ENCODE assay signal across 15 cellular contexts in genomic region chr16:72785886-72786285, GRCh38.
DNase-seq lines count a peak whose midpoint lies in the region; ATAC-seq and TF ChIP-seq lines count a peak whose summit lies in the region.
"Had no signal": no experiment of that assay in that cellular context is flagged by ENCODE, and none has a peak within 500 bp of the region (broad histone marks: within the 10 kb centered on the region; RNA-seq: fewer than 3 reads in every experiment).

No MANE protein-coding gene starts in this region.

- CTCF ChIA-PET in activated CD8-positive, alpha-beta T cell treated with anti-CD3 and anti-CD28 coated beads, Interleukin-2, amount 10 ng/mL, durations not matched to agents 7 days and 5 days (lab: Charles Lee): interaction anchor here (2.8 kb wide), 1 partner anchor 47 kb away, joined by 14 read pairs; no protein-coding TSS in a partner anchor

- ATAC-seq in foreskin keratinocyte: no peak
- no peak for ATAC-seq in activated CD8-positive, alpha-beta T cell treated with anti-CD3 and anti-CD28 coated beads, Interleukin-2, amount 10 ng/mL, durations not matched to agents 7 days and 5 days
- ATAC-seq: activated CD8-positive, alpha-beta memory T cell treated with anti-CD3 and anti-CD28 coated beads, Interleukin-2, amount 10 ng/mL, durations not matched to agents 7 days and 5 days had no signal

- no peak overlapping the region; the same call in 1 of the 2 replicates for H3K4me3 ChIP-seq in AG10803 (ENCODE audit: low read length)
- H3K4me3 ChIP-seq in brain microvascular endothelial cell (ENCODE audit: low read depth, low read length): no peak overlapping the region
- H3K4me3 ChIP-seq: colonic mucosa, esophagus muscularis mucosa, SK-N-MC had no signal

- in situ Hi-C loops in brain microvascular endothelial cell (cut with HindIII; ENCODE audit: low pct_ligation_motif_present, low sequenced_read_pairs): no loop called here

- peak overlapping the region; percentile 5 to 33 (median 27) for H3K27ac Mint-ChIP-seq in nephron
- no peak overlapping the region for H3K27ac Mint-ChIP-seq in activated CD8-positive, alpha-beta T cell treated with anti-CD3 and anti-CD28 coated beads, Interleukin-2, amount 10 ng/mL, durations not matched to agents 7 days and 5 days
- H3K27ac Mint-ChIP-seq: activated CD8-positive, alpha-beta memory T cell treated with anti-CD3 and anti-CD28 coated beads, Interleukin-2, amount 10 ng/mL, durations not matched to agents 7 days and 5 days; CD4-positive, alpha-beta memory T cell; progenitor cell of endocrine pancreas had no signal

- peaks cover 4% of the 10 kb centered on the region for H3K27me3 Mint-ChIP-seq in nephron (ENCODE audit: low read depth)
- peaks cover 30% of the 10 kb centered on the region for H3K27me3 Mint-ChIP-seq in activated CD8-positive, alpha-beta T cell treated with anti-CD3 and anti-CD28 coated beads, Interleukin-2, amount 10 ng/mL, durations not matched to agents 7 days and 5 days (ENCODE audit: low read depth)
- H3K27me3 Mint-ChIP-seq: progenitor cell of endocrine pancreas had no signal

- POLR2A ChIA-PET in activated CD8-positive, alpha-beta T cell treated with anti-CD3 and anti-CD28 coated beads, Interleukin-2, amount 10 ng/mL, durations not matched to agents 7 days and 5 days (lab: Charles Lee): interaction anchor here (0.7 to 1.4 kb wide), 2 partner anchors 122 to 1208 kb away, joined by 3 to 4 read pairs; no protein-coding TSS in a partner anchor

- H3K27ac ChIP-seq in brain microvascular endothelial cell: peak overlapping the region; percentile 94
- H3K27ac ChIP-seq in foreskin keratinocyte: no peak overlapping the region
- H3K27ac ChIP-seq: colonic mucosa, esophagus muscularis mucosa, SK-N-MC had no signal

- H3K4me1 Mint-ChIP-seq in nephron: peaks cover 41% of the 10 kb centered on the region
- peaks cover 37% of the 10 kb centered on the region for H3K4me1 Mint-ChIP-seq in activated CD8-positive, alpha-beta T cell treated with anti-CD3 and anti-CD28 coated beads, Interleukin-2, amount 10 ng/mL, durations not matched to agents 7 days and 5 days (ENCODE audit: low read depth)

- H3K36me3 ChIP-seq in brain microvascular endothelial cell (replicated peaks): peaks cover 8% of the 10 kb centered on the region
- H3K36me3 ChIP-seq: colonic mucosa had no signal

- H3K36me3 Mint-ChIP-seq in nephron (ENCODE audit: low read depth): peaks cover 37% of the 10 kb centered on the region
- H3K36me3 Mint-ChIP-seq in activated CD8-positive, alpha-beta T cell treated with anti-CD3 and anti-CD28 coated beads, Interleukin-2, amount 10 ng/mL, durations not matched to agents 7 days and 5 days (ENCODE audit: low read depth): peaks cover 8% of the 10 kb centered on the region
- H3K36me3 Mint-ChIP-seq: activated CD8-positive, alpha-beta memory T cell treated with anti-CD3 and anti-CD28 coated beads, Interleukin-2, amount 10 ng/mL, durations not matched to agents 7 days and 5 days; activated naive CD4-positive, alpha-beta T cell treated with anti-CD3 and anti-CD28 coated beads, Interleukin-2, amount 10 ng/mL, durations not matched to agents 7 days and 5 days; CD4-positive, alpha-beta memory T cell had no signal

- H3K4me1 ChIP-seq in foreskin keratinocyte: no peaks in the 10 kb centered on the region
- H3K4me1 ChIP-seq: colonic mucosa had no signal

- H3K9me3 Mint-ChIP-seq in nephron: no peaks in the 10 kb centered on the region
- H3K9me3 Mint-ChIP-seq in activated CD8-positive, alpha-beta T cell treated with anti-CD3 and anti-CD28 coated beads, Interleukin-2, amount 10 ng/mL, durations not matched to agents 7 days and 5 days (ENCODE audit: insufficient read depth): no peaks in the 10 kb centered on the region
- H3K9me3 Mint-ChIP-seq: activated naive CD4-positive, alpha-beta T cell treated with anti-CD3 and anti-CD28 coated beads, Interleukin-2, amount 10 ng/mL, durations not matched to agents 7 days and 5 days had no signal

- TF ChIP-seq CTCF in AG10803 (conservative IDR thresholded peaks at IDR 0.05; ENCODE audit: low read length) (no peak), brain microvascular endothelial cell (IDR thresholded peaks at IDR 0.05; ENCODE audit: low read depth, low read length, missing control alignments) (no peak), nephron (IDR thresholded peaks at IDR 0.05; ENCODE audit: unreplicated experiment in 3 of 3) (no peak), foreskin keratinocyte (conservative IDR thresholded peaks at IDR 0.05) (no peak)

- DNase-seq in AG10803 (ENCODE audit: low read depth): peak; percentile 12
- peak; percentile 51 for DNase-seq in H4 (ENCODE audit: low spot score)
- DNase-seq in brain microvascular endothelial cell: peak; percentile 30
- DNase-seq in NCI-H2029 treated with DMSO at 0.1 percent for 48 hours (lab: John Stamatoyannopoulos, UW): no peak
- no peak for DNase-seq in foreskin keratinocyte
- no peak for DNase-seq in activated CD8-positive, alpha-beta T cell treated with anti-CD3 and anti-CD28 coated beads, Interleukin-2, amount 10 ng/mL, durations not matched to agents 7 days and 5 days
- no peak for DNase-seq in SIG-M5 (lab: John Stamatoyannopoulos, UW)
- DNase-seq: activated CD8-positive, alpha-beta memory T cell treated with anti-CD3 and anti-CD28 coated beads, Interleukin-2, amount 10 ng/mL, durations not matched to agents 7 days and 5 days; activated naive CD4-positive, alpha-beta T cell treated with anti-CD3 and anti-CD28 coated beads, Interleukin-2, amount 10 ng/mL, durations not matched to agents 7 days and 5 days; CD4-positive, alpha-beta memory T cell; colonic mucosa had no signal

- H3K27me3 ChIP-seq in brain microvascular endothelial cell (replicated peaks) (no peaks in the 10 kb centered on the region), foreskin keratinocyte (no peaks in the 10 kb centered on the region)
- H3K27me3 ChIP-seq: colonic mucosa, esophagus muscularis mucosa had no signal

- peak overlapping the region; percentile 32 to 65 (median 50) for H3K4me3 Mint-ChIP-seq in nephron
- no peak overlapping the region for H3K4me3 Mint-ChIP-seq in activated CD8-positive, alpha-beta T cell treated with anti-CD3 and anti-CD28 coated beads, Interleukin-2, amount 10 ng/mL, durations not matched to agents 7 days and 5 days
- H3K4me3 Mint-ChIP-seq: activated CD8-positive, alpha-beta memory T cell treated with anti-CD3 and anti-CD28 coated beads, Interleukin-2, amount 10 ng/mL, durations not matched to agents 7 days and 5 days had no signal

Comparison
In these comparisons a context has a peak if more than half of its experiments do, and no peak if none do; other contexts are left out.
1. DNase-seq: peak in AG10803 (single experiment), H4 (single experiment) and brain microvascular endothelial cell (single experiment); none in NCI-H2029 treated with DMSO at 0.1 percent for 48 hours (single experiment), foreskin keratinocyte (0 of 2), activated CD8-positive, alpha-beta T cell treated with anti-CD3 and anti-CD28 coated beads, Interleukin-2, amount 10 ng/mL, durations not matched to agents 7 days and 5 days (single experiment) and SIG-M5 (single experiment).